In genomic region chrX:39756086-39756883, GRCh38 we compare ENCODE assay signal across 13 cellular contexts.
DNase-seq lines count a peak whose midpoint lies in the region; ATAC-seq, FAIRE-seq and TF ChIP-seq lines count a peak whose summit lies in the region.
"Had no signal": no experiment of that assay in that cellular context is flagged by ENCODE, and none has a peak within 500 bp of the region (broad histone marks: within the 10 kb centered on the region; RNA-seq: fewer than 3 reads in every experiment).

No MANE protein-coding gene starts in this region.

- peaks cover 33% of the 10 kb centered on the region for H3K4me1 ChIP-seq in keratinocyte (ENCODE audit: control insufficient read depth, extremely low read depth, insufficient read depth, low read length)
- H3K4me1 ChIP-seq in stomach, result peaks cover 5 to 40% (median 27%) of the 10 kb centered on the region in 4 donors

- peak overlapping the region; percentile 63 for H3K4me3 Mint-ChIP-seq in HFFc6
- H3K4me3 Mint-ChIP-seq: activated naive CD4-positive, alpha-beta T cell treated with anti-CD3 and anti-CD28 coated beads, Interleukin-2, amount 50 U/mL, for 24 hours had no signal

- FAIRE-seq in keratinocyte (lab: Jason Lieb, UNC), result no peak
- FAIRE-seq: frontal cortex, G401.6, GM18507 had no signal

- H3K36me3 Mint-ChIP-seq in HFFc6 (ENCODE audit: low read depth), result no peaks in the 10 kb centered on the region
- H3K36me3 Mint-ChIP-seq: activated naive CD4-positive, alpha-beta T cell treated with anti-CD3 and anti-CD28 coated beads, Interleukin-2, amount 50 U/mL, for 24 hours had no signal

- no peaks in the 10 kb centered on the region for H3K9me1 ChIP-seq in keratinocyte (ENCODE audit: control insufficient read depth, extremely low read depth, insufficient read depth, low read length)

- no peak overlapping the region for H2AFZ ChIP-seq in keratinocyte (ENCODE audit: control insufficient read depth, low read length)

- peaks cover 2% of the 10 kb centered on the region; the same call in 1 of the 2 replicates for H3K27me3 Mint-ChIP-seq in HFFc6 (ENCODE audit: insufficient read depth)
- H3K27me3 Mint-ChIP-seq: activated naive CD4-positive, alpha-beta T cell treated with anti-CD3 and anti-CD28 coated beads, Interleukin-2, amount 50 U/mL, for 24 hours had no signal

- no peaks in the 10 kb centered on the region for H4K20me1 ChIP-seq in keratinocyte (ENCODE audit: control insufficient read depth, extremely low read depth, insufficient read depth, low read length)

- no peaks in the 10 kb centered on the region for H3K9me3 Mint-ChIP-seq in HFFc6
- H3K9me3 Mint-ChIP-seq: activated naive CD4-positive, alpha-beta T cell treated with anti-CD3 and anti-CD28 coated beads, Interleukin-2, amount 50 U/mL, for 24 hours had no signal

- H3K27ac ChIP-seq in VCaP (peak overlapping the region; percentile 36), keratinocyte (ENCODE audit: control insufficient read depth, insufficient read depth, low read length) (no peak overlapping the region), stomach (peak overlapping the region in 3 of 5 donors; percentile 64 to 80 (median 66))
- H3K27ac ChIP-seq: neutrophil had no signal

- H3K4me1 Mint-ChIP-seq in HFFc6 (ENCODE audit: low read depth), result peaks cover 67% of the 10 kb centered on the region

- no peaks in the 10 kb centered on the region for H3K27me3 ChIP-seq in keratinocyte (ENCODE audit: control insufficient read depth, extremely low read depth, insufficient read depth, low read length)
- H3K27me3 ChIP-seq in stomach, result no peaks in the 10 kb centered on the region
- H3K27me3 ChIP-seq: neutrophil had no signal

- DNase-seq in HFFc6, result peak; percentile 4
- no peak for DNase-seq in keratinocyte (ENCODE audit: low read depth, low spot score)
- DNase-seq in stomach, result no peak
- no peak for DNase-seq in activated naive CD4-positive, alpha-beta T cell (lab: John Stamatoyannopoulos, UW)
- DNase-seq in NCI-H2227 treated with DMSO at 0.1 percent for 48 hours (lab: John Stamatoyannopoulos, UW), result no peak

- no peak overlapping the region for H3K4me3 ChIP-seq in keratinocyte (ENCODE audit: control insufficient read depth in 2 of 3, extremely low read depth in 1 of 3, insufficient read depth in 2 of 3, low read depth in 1 of 3, low read length in 3 of 3)
- no peak overlapping the region for H3K4me3 ChIP-seq in stomach

- TF ChIP-seq EP300 in stomach (IDR thresholded peaks at IDR 0.05), result no peak

- intact Hi-C loops in stomach (cut with DNase I; ENCODE audit: low total_unique reads), result loop anchor here (10.0 kb wide), 1 partner anchor 59 kb away; no protein-coding TSS in a partner anchor

- dilution Hi-C loops in keratinocyte (cut with MboI; ENCODE audit: extremely low pct_ligation_motif_present, low sequenced_read_pairs), result no loop called here

- no peaks in the 10 kb centered on the region for H3K79me2 ChIP-seq in keratinocyte (ENCODE audit: control insufficient read depth, insufficient read depth, low read length)

- H3K9ac ChIP-seq in keratinocyte (ENCODE audit: control insufficient read depth, extremely low read depth, insufficient read depth, low read length), result no peak overlapping the region

- H3K27ac Mint-ChIP-seq in HFFc6, result peak overlapping the region; percentile 82
- H3K27ac Mint-ChIP-seq: activated naive CD4-positive, alpha-beta T cell treated with anti-CD3 and anti-CD28 coated beads, Interleukin-2, amount 50 U/mL, for 24 hours had no signal

- TF ChIP-seq CTCF in HFFc6 (IDR thresholded peaks at IDR 0.05), result no peak
- TF ChIP-seq CTCF in VCaP (conservative IDR thresholded peaks at IDR 0.05), result no peak
- TF ChIP-seq CTCF in keratinocyte (optimal IDR thresholded peaks at IDR 0.05 in 1 of 3, IDR thresholded peaks at IDR 0.05 in 1 of 3, conservative IDR thresholded peaks at IDR 0.05 in 1 of 3; ENCODE audit: extremely low read depth in 1 of 3, insufficient read depth in 2 of 3, low read length in 3 of 3), result no peak
- TF ChIP-seq CTCF in stomach (IDR thresholded peaks at IDR 0.05), result no peak

- peak overlapping the region; percentile 40 for H3K4me2 ChIP-seq in keratinocyte (ENCODE audit: control insufficient read depth, extremely low read depth, insufficient read depth, low read depth, low read length)

- WGBS in stomach, 5 donors, result 58 to 71% (median 66%) methylated on average over 11 to 18 of the region's 18 CpGs

- no peak for TF ChIP-seq POLR2A in stomach (IDR thresholded peaks at IDR 0.05)

- ATAC-seq in HG03097 (IDR thresholded peaks at IDR 0.05; ENCODE audit: low FRiP score, unreplicated experiment) (no peak), HG02870 (IDR thresholded peaks at IDR 0.05; ENCODE audit: unreplicated experiment) (no peak)

- H3K9me3 ChIP-seq in keratinocyte (ENCODE audit: control insufficient read depth, low read depth, low read length), result no peaks in the 10 kb centered on the region
- peaks cover 0 to 6% (median 0%) of the 10 kb centered on the region in 4 donors for H3K9me3 ChIP-seq in stomach
- H3K9me3 ChIP-seq: neutrophil had no signal

- H3K36me3 ChIP-seq in keratinocyte (ENCODE audit: control insufficient read depth in 2 of 2, extremely low read depth in 1 of 2, insufficient read depth in 2 of 2, low read length in 2 of 2), result no peaks in the 10 kb centered on the region
- H3K36me3 ChIP-seq in stomach, result no peaks in the 10 kb centered on the region
- H3K36me3 ChIP-seq: neutrophil had no signal
